ENCODE assay signal across 18 cellular contexts in genomic region chr10:4691776-4692175, GRCh38.
DNase-seq lines count a peak whose midpoint lies in the region; ATAC-seq and TF ChIP-seq lines count a peak whose summit lies in the region.
"Had no signal": no experiment of that assay in that cellular context is flagged by ENCODE, and none has a peak within 500 bp of the region (broad histone marks: within the 10 kb centered on the region; RNA-seq: fewer than 3 reads in every experiment).

No MANE protein-coding gene starts in this region.

- POLR2A ChIA-PET in RWPE1 (lab: Yijun Ruan, JAX; ENCODE audit: low non-redundant PET) = no interaction called here

- no peaks in the 10 kb centered on the region for H3K36me3 ChIP-seq in esophagus (ENCODE audit: control insufficient read depth in 2 of 2, insufficient read depth in 2 of 2, low read length in 1 of 2)
- no peaks in the 10 kb centered on the region for H3K36me3 ChIP-seq in mesendoderm (ENCODE audit: control insufficient read depth, insufficient read depth, low read length)
- H3K36me3 ChIP-seq in aorta (ENCODE audit: control insufficient read depth in 1 of 2, insufficient read depth in 2 of 2, low read length in 1 of 2) = no peaks in the 10 kb centered on the region
- H3K36me3 ChIP-seq: prostate gland had no signal

- intact Hi-C loops in aorta (cut with DNase I) = no loop called here

- no peaks in the 10 kb centered on the region for H3K79me2 ChIP-seq in mesendoderm (ENCODE audit: control insufficient read depth, insufficient read depth, low read length)

- ATAC-seq in HG02571 (IDR thresholded peaks at IDR 0.05; ENCODE audit: unreplicated experiment) = no peak
- no peak for ATAC-seq in aorta (ENCODE audit: low FRiP score)
- ATAC-seq: GM12878 had no signal

- H3K4me2 ChIP-seq in mesendoderm (ENCODE audit: low read length) = no peak overlapping the region

- H4K5ac ChIP-seq in mesendoderm (ENCODE audit: low read length) = no peak overlapping the region

- no peak overlapping the region for H3K23ac ChIP-seq in mesendoderm (ENCODE audit: low read length)

- H3K56ac ChIP-seq in mesendoderm (ENCODE audit: low read length) = no peak overlapping the region

- no peak overlapping the region for H3K4me3 ChIP-seq in esophagus (ENCODE audit: low read depth in 1 of 2, low read length in 2 of 2)
- no peak overlapping the region for H3K4me3 ChIP-seq in mesendoderm (ENCODE audit: low read length)
- H3K4me3 ChIP-seq in aorta (ENCODE audit: low read length in 2 of 2) = no peak overlapping the region
- H3K4me3 ChIP-seq: GM12878, prostate gland had no signal

- DNase-seq in AG20443 (ENCODE audit: low spot score) = peak; percentile 64
- peak; percentile 50 for DNase-seq in RWPE1 (ENCODE audit: low spot score)
- DNase-seq in mesendoderm = peak; percentile 68
- no peak for DNase-seq in NCI-H2107 treated with DMSO at 0.1 percent for 48 hours (lab: John Stamatoyannopoulos, UW; ENCODE audit: unreplicated experiment)
- DNase-seq in DMS 273 treated with DMSO at 0.1 percent for 48 hours (lab: John Stamatoyannopoulos, UW) = no peak
- DNase-seq in aorta = no peak
- DNase-seq: activated CD4-positive, alpha-beta memory T cell treated with anti-CD3 and anti-CD28 coated beads, Interleukin-2, amount 10 ng/mL, durations not matched to agents 7 days and 5 days; activated effector memory CD4-positive, alpha-beta T cell treated with anti-CD3 and anti-CD28 coated beads, Interleukin-2, amount 50 U/mL, for 16 hours; DMS53; endodermal cell; NCI-H1417; NCI-H524 treated with DMSO at 0.1 percent for 48 hours; SHP77; stimulated activated CD4-positive, alpha-beta T cell treated with anti-CD3 and anti-CD28 coated beads, Interleukin-2, amount 100 ng/mL, for 24 hours had no signal

- H4K8ac ChIP-seq in mesendoderm (ENCODE audit: low read depth, low read length) = no peak overlapping the region

- CTCF ChIA-PET in RWPE1 (lab: Yijun Ruan, JAX) = no interaction called here

- no peaks in the 10 kb centered on the region for H3K9me3 ChIP-seq in esophagus (ENCODE audit: control insufficient read depth in 2 of 2, insufficient read depth in 1 of 2, low read depth in 1 of 2, low read length in 1 of 2)
- no peaks in the 10 kb centered on the region for H3K9me3 ChIP-seq in aorta (ENCODE audit: control insufficient read depth, low read length)
- H3K9me3 ChIP-seq: prostate gland had no signal

- H3K27me3 ChIP-seq in esophagus (ENCODE audit: control insufficient read depth in 1 of 2, insufficient read depth in 2 of 2, low read length in 2 of 2) = no peaks in the 10 kb centered on the region
- H3K27me3 ChIP-seq in mesendoderm (ENCODE audit: insufficient read depth, low read length, poor library complexity) = no peaks in the 10 kb centered on the region
- H3K27me3 ChIP-seq in aorta (ENCODE audit: control insufficient read depth in 1 of 2, insufficient read depth in 2 of 2, low read length in 1 of 2) = no peaks in the 10 kb centered on the region

- H3K4me1 ChIP-seq in esophagus (ENCODE audit: control insufficient read depth in 2 of 2, insufficient read depth in 2 of 2, low read length in 1 of 2) = no peaks in the 10 kb centered on the region
- no peaks in the 10 kb centered on the region for H3K4me1 ChIP-seq in mesendoderm (ENCODE audit: control insufficient read depth, low read depth, low read length)
- no peaks in the 10 kb centered on the region for H3K4me1 ChIP-seq in aorta (ENCODE audit: control insufficient read depth in 1 of 2, insufficient read depth in 2 of 2, low read length in 2 of 2)
- H3K4me1 ChIP-seq: prostate gland had no signal

- H2BK5ac ChIP-seq in mesendoderm (ENCODE audit: low read length) = no peak overlapping the region

- H2BK120ac ChIP-seq in mesendoderm (ENCODE audit: low read depth, low read length) = no peak overlapping the region

- H2BK15ac ChIP-seq in mesendoderm (replicated peaks; ENCODE audit: low read depth) = no peak overlapping the region

- no peak overlapping the region for H2AK5ac ChIP-seq in mesendoderm (ENCODE audit: low read length)

- H3K4ac ChIP-seq in mesendoderm (ENCODE audit: low read depth, low read length) = no peak overlapping the region

- H3K27ac ChIP-seq in RWPE1 = no peak overlapping the region
- peak overlapping the region; percentile 14 to 29 for H3K27ac ChIP-seq in esophagus (ENCODE audit: low read depth in 2 of 2, low read length in 1 of 2)
- H3K27ac ChIP-seq in mesendoderm (ENCODE audit: low read depth, low read length) = no peak overlapping the region
- H3K27ac ChIP-seq in aorta (ENCODE audit: low read depth in 1 of 2, low read length in 2 of 2) = no peak overlapping the region
- H3K27ac ChIP-seq: prostate gland had no signal

- H3K18ac ChIP-seq in mesendoderm (ENCODE audit: low read length) = no peak overlapping the region

- WGBS in esophagus, 2 donors = 50 to 58% methylated on average over 3 of the region's 5 CpGs
- no CpG with 5 or more reads among the region's 5 CpGs for WGBS in mesendoderm (ENCODE audit: extremely low coverage, insufficient coverage, low lambda C conversion rate)
- WGBS in aorta, 2 donors = 69 to 83% methylated on average over 3 of the region's 5 CpGs

- no peak for TF ChIP-seq CTCF in RWPE1 (conservative IDR thresholded peaks at IDR 0.05; ENCODE audit: low read depth)

- H3K9ac ChIP-seq in mesendoderm (ENCODE audit: low read length) = no peak overlapping the region

- no peaks in the 10 kb centered on the region for H3K79me1 ChIP-seq in mesendoderm (ENCODE audit: low read length)

Comparison
In these comparisons a context has a peak if more than half of its experiments do, and no peak if none do; other contexts are left out.
1. DNase-seq: peak in AG20443 (single experiment), RWPE1 (single experiment) and mesendoderm (single experiment); none in NCI-H2107 treated with DMSO at 0.1 percent for 48 hours (single experiment), DMS 273 treated with DMSO at 0.1 percent for 48 hours (single experiment) and aorta (0 of 2).
2. H3K27ac ChIP-seq: peak in esophagus (2 of 2); none in RWPE1 (single experiment), mesendoderm (single experiment) and aorta (0 of 2).